Comparison of ENCODE assay signal across 17 cellular contexts in the genomic region with DNA sequence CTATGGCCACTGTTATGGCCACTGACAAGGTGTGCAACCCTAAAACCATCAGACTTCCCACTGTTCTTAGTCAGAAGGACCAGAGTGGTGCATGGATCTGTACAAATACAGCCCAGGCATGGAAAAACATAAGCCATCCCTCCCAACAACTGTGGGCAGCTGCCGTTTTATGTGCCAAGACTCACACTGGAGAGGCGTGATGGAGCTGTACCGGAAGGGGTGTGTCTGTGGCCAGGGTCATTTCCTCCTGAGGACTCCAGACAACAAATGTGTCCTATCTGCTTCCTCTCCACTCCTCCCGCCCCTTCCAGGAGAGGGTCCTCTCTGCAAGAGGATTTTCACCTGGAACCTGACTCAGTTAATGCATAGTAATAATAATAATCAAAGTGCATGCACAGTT. TPM values are rescaled to one million over a fixed set of nuclear protein-coding genes. Genes with fewer than 3 reads are reported as not detected.
DNase-seq lines count a peak whose midpoint lies in the region; ATAC-seq, FAIRE-seq and TF ChIP-seq lines count a peak whose summit lies in the region.
"Had no signal": no experiment of that assay in that cellular context is flagged by ENCODE, and none has a peak within 500 bp of the region (broad histone marks: within the 10 kb centered on the region; RNA-seq: fewer than 3 reads in every experiment).

No MANE protein-coding gene starts in this region.

- no peaks in the 10 kb centered on the region for H3K23me2 ChIP-seq in H1 (ENCODE audit: low read depth, low read length)

- H3K79me1 ChIP-seq in H1 (ENCODE audit: low read depth, low read length), result no peaks in the 10 kb centered on the region

- ATAC-seq in T-cell (replicated peaks in 1 of 4) (peak in 2 of 4 experiments; percentile 53 to 57), omental fat pad (ENCODE audit: low FRiP score) (no peak), GM18858 (IDR thresholded peaks at IDR 0.05; ENCODE audit: unreplicated experiment) (no peak)
- ATAC-seq in naive thymus-derived CD4-positive, alpha-beta T cell, result peak; percentile 57

- H3K9me3 ChIP-seq in H1 (ENCODE audit: insufficient read depth in 2 of 2, low read depth in 1 of 2, low read length in 1 of 2), result no peaks in the 10 kb centered on the region
- H3K9me3 ChIP-seq in naive thymus-derived CD4-positive, alpha-beta T cell (ENCODE audit: control insufficient read depth in 2 of 3, low read length in 3 of 3), result no peaks in the 10 kb centered on the region
- H3K9me3 ChIP-seq in tibial nerve, result no peaks in the 10 kb centered on the region
- H3K9me3 ChIP-seq: ascending aorta, thyroid gland had no signal

- no peak overlapping the region for H2BK15ac ChIP-seq in H1 (ENCODE audit: low read length)

- no peaks in the 10 kb centered on the region for H4K20me1 ChIP-seq in H1 (replicated peaks in 1 of 2; ENCODE audit: control insufficient read depth in 1 of 2, insufficient read depth in 2 of 2, low read length in 2 of 2)

- H4K5ac ChIP-seq in H1 (ENCODE audit: insufficient read length, low read depth, low read length), result no peak overlapping the region

- 0 out of 2 replicates have a peak overlapping the region, but pooled peaks have one; percentile 40 for H3K18ac ChIP-seq in H1 (ENCODE audit: extremely low read depth, low read length)

- no peak overlapping the region for H2BK120ac ChIP-seq in H1 (replicated peaks; ENCODE audit: low read depth, low read length)

- peaks cover 3% of the 10 kb centered on the region for H3K36me3 Mint-ChIP-seq in T-cell
- peaks cover 0 to 22% (median 0%) of the 10 kb centered on the region in 5 donors for H3K36me3 Mint-ChIP-seq in naive thymus-derived CD4-positive, alpha-beta T cell

- TF ChIP-seq CTCF in H1 (IDR thresholded peaks at IDR 0.05; ENCODE audit: control extremely low read depth in 1 of 3, insufficient read depth in 1 of 3, low read depth in 1 of 3, low read length in 3 of 3) (no peak), tibial nerve (IDR thresholded peaks at IDR 0.05) (no peak), omental fat pad (IDR thresholded peaks at IDR 0.05) (no peak)

- CTCF ChIA-PET in T-cell (lab: Charles Lee) (no interaction called here), H1 (lab: Charles Lee; ENCODE audit: partially characterized antibody) (interaction anchor here (0.6 to 3.1 kb wide), 5 partner anchors 10 to 207 kb away, joined by 3 to 15 read pairs (median 3); no protein-coding TSS in a partner anchor)
- CTCF ChIA-PET in naive thymus-derived CD4-positive, alpha-beta T cell (lab: Charles Lee), result interaction anchor here (0.6 to 0.9 kb wide), 2 partner anchors 10 to 21 kb away, joined by 3 read pairs; no protein-coding TSS in a partner anchor

- no peak overlapping the region for H3K23ac ChIP-seq in H1 (ENCODE audit: insufficient read length)

- peak overlapping the region; percentile 51 to 52 for H3K27ac Mint-ChIP-seq in T-cell
- H3K27ac Mint-ChIP-seq in naive thymus-derived CD4-positive, alpha-beta T cell, result no peak overlapping the region

- H2AK5ac ChIP-seq in H1 (ENCODE audit: low read depth, low read length), result no peak overlapping the region

- intact Hi-C loops in naive thymus-derived CD4-positive, alpha-beta T cell (cut with micrococcal nuclease), result no loop called here

- H3K9me3 Mint-ChIP-seq in T-cell, result peaks cover 0 to 4% (median 3%) of the 10 kb centered on the region in 3 donors
- H3K9me3 Mint-ChIP-seq in naive thymus-derived CD4-positive, alpha-beta T cell, result peaks cover 0 to 11% (median 0%) of the 10 kb centered on the region in 11 donors

- H2BK5ac ChIP-seq in H1 (ENCODE audit: low read depth, low read length), result no peak overlapping the region

- no peak overlapping the region for H2AFZ ChIP-seq in H1 (ENCODE audit: low read length)
- H2AFZ ChIP-seq: GM23248 had no signal

- H3K27ac ChIP-seq in H1 (ENCODE audit: low read depth, low read length), result no peak overlapping the region
- H3K27ac ChIP-seq in naive thymus-derived CD4-positive, alpha-beta T cell (ENCODE audit: low read depth, low read length), result no peak overlapping the region
- no peak overlapping the region for H3K27ac ChIP-seq in tibial nerve
- H3K27ac ChIP-seq: ascending aorta, GM23248, thyroid gland had no signal

- POLR2A ChIA-PET in T-cell (lab: Charles Lee), result interaction anchor here (0.6 to 0.7 kb wide), 2 partner anchors 65 to 510 kb away, joined by 4 to 6 read pairs; no protein-coding TSS in a partner anchor
- POLR2A ChIA-PET in H1 (lab: Charles Lee; ENCODE audit: partially characterized antibody), result no interaction called here
- POLR2A ChIA-PET in naive thymus-derived CD4-positive, alpha-beta T cell (lab: Charles Lee), result interaction anchor here (0.6 kb wide), 1 partner anchor 672 kb away, joined by 3 read pairs; no protein-coding TSS in a partner anchor

- TF ChIP-seq RAD21 in H1 (IDR thresholded peaks at IDR 0.05 in 1 of 2, conservative IDR thresholded peaks at IDR 0.05 in 1 of 2; ENCODE audit: low read depth in 2 of 2, low read length in 2 of 2), result no peak

- DNase-seq in NOMO-1 treated with DMSO at 0.1 percent for 48 hours (lab: John Stamatoyannopoulos, UW; ENCODE audit: unreplicated experiment) (peak; percentile 14), NOMO-1 treated with dmso at 0.1 percent for 144 hours (lab: John Stamatoyannopoulos, UW; ENCODE audit: unreplicated experiment) (no peak), T-cell (peak in 6 of 34 experiments; percentile 8 to 30 (median 24)), H1 (ENCODE audit: low read depth in 1 of 2, low spot score in 2 of 2) (no peak), tibial nerve (ENCODE audit: low spot score in 2 of 2) (no peak), omental fat pad (ENCODE audit: low spot score) (no peak)
- no peak for DNase-seq in naive thymus-derived CD4-positive, alpha-beta T cell
- DNase-seq: GM23248; NCI-H2029 treated with DMSO at 0.1 percent for 48 hours; NK-92 treated with Interleukin-12 subunit alpha and Interleukin-12 subunit beta, amount 100 ng/mL, for 24 hours had no signal

- H3K27me3 Mint-ChIP-seq in T-cell, result no peaks in the 10 kb centered on the region
- H3K27me3 Mint-ChIP-seq in naive thymus-derived CD4-positive, alpha-beta T cell, result peaks cover 0 to 9% (median 0%) of the 10 kb centered on the region in 5 donors

- H3K4me3 Mint-ChIP-seq in T-cell, result peak overlapping the region in 1 of 3 donors; percentile 5
- peak overlapping the region in 1 of 10 donors; percentile 34 for H3K4me3 Mint-ChIP-seq in naive thymus-derived CD4-positive, alpha-beta T cell

- no peak overlapping the region for H2BK12ac ChIP-seq in H1 (ENCODE audit: low read depth, low read length)

- H4K8ac ChIP-seq in H1 (ENCODE audit: extremely low read depth, insufficient read depth, low read length), result no peak overlapping the region

- no peak overlapping the region for H4K91ac ChIP-seq in H1 (replicated peaks; ENCODE audit: insufficient read length, low read length)

- no peak for TF ChIP-seq POLR2A in H1 (IDR thresholded peaks at IDR 0.05; ENCODE audit: control extremely low read depth in 1 of 2, low read depth in 2 of 2, low read length in 2 of 2)
- TF ChIP-seq POLR2A in tibial nerve (IDR thresholded peaks at IDR 0.05), result no peak

- no peak overlapping the region for H3K9ac ChIP-seq in H1 (replicated peaks in 1 of 4; ENCODE audit: extremely low read depth in 1 of 4, low read depth in 3 of 4, low read length in 3 of 4)
- H3K9ac ChIP-seq: GM23248 had no signal

- H3K4me1 ChIP-seq in H1 (replicated peaks in 1 of 4; ENCODE audit: control insufficient read depth in 3 of 4, insufficient read depth in 4 of 4, low read length in 3 of 4) (peaks cover 0 to 6% (median 0%) of the 10 kb centered on the region in 4 experiments; a peak in 2 of 7 replicates), tibial nerve (no peaks in the 10 kb centered on the region)
- H3K4me1 ChIP-seq in naive thymus-derived CD4-positive, alpha-beta T cell (ENCODE audit: control insufficient read depth in 2 of 2, insufficient read depth in 2 of 2, low read length in 2 of 2), result peaks cover 26 to 28% of the 10 kb centered on the region in 2 donors

- H3K56ac ChIP-seq in H1 (replicated peaks; ENCODE audit: insufficient read length, low read depth, low read length), result no peak overlapping the region

- no peak overlapping the region for H3K4ac ChIP-seq in H1 (replicated peaks; ENCODE audit: insufficient read length, low read depth, low read length)

- no peak overlapping the region for H2BK20ac ChIP-seq in H1 (ENCODE audit: low read length)

- H3K27me3 ChIP-seq in H1 (replicated peaks in 1 of 4; ENCODE audit: control insufficient read depth in 3 of 4, extremely low read depth in 1 of 4, insufficient read depth in 3 of 4, low read length in 3 of 4) (no peaks in the 10 kb centered on the region), tibial nerve (peaks cover 0 to 4% of the 10 kb centered on the region in 2 donors)
- H3K27me3 ChIP-seq in naive thymus-derived CD4-positive, alpha-beta T cell (ENCODE audit: control insufficient read depth in 2 of 2, insufficient read depth in 2 of 2, low read length in 2 of 2), result no peaks in the 10 kb centered on the region
- H3K27me3 ChIP-seq: ascending aorta, thyroid gland had no signal

- FAIRE-seq in H1 (lab: Jason Lieb, UNC), result no peak
- FAIRE-seq: D721Med had no signal

- 92% methylated on average over 4 of the region's 4 CpGs; no CpG with 5 or more reads in 1 of the 2 experiments for WGBS in H1 (ENCODE audit: extremely low coverage in 1 of 2, insufficient coverage in 1 of 2, insufficient read length in 1 of 2, insufficient replicate concordance in 2 of 2, low coverage in 1 of 2, low lambda C conversion rate in 2 of 2, missing lambda C conversion rate in 1 of 2), 2 experiments
- WGBS in tibial nerve, 2 donors, result 52 to 56% methylated on average over 4 of the region's 4 CpGs

- no peak overlapping the region for H3K4me3 ChIP-seq in H1 (ENCODE audit: extremely low read depth in 1 of 4, insufficient read depth in 2 of 4, low read depth in 3 of 4, low read length in 4 of 4)
- H3K4me3 ChIP-seq in naive thymus-derived CD4-positive, alpha-beta T cell (ENCODE audit: low read length), result no peak overlapping the region
- H3K4me3 ChIP-seq in tibial nerve, result no peak overlapping the region
- H3K4me3 ChIP-seq: ascending aorta, GM23248, thyroid gland had no signal

- H3K14ac ChIP-seq in H1 (ENCODE audit: insufficient read length), result no peak overlapping the region

- TF ChIP-seq EP300 in H1 (IDR thresholded peaks at IDR 0.05; ENCODE audit: borderline replicate concordance in 1 of 2, low read depth in 2 of 2, low read length in 2 of 2) (no peak), tibial nerve (IDR thresholded peaks at IDR 0.05) (no peak)

- no peak overlapping the region for H3K4me2 ChIP-seq in H1 (ENCODE audit: insufficient read depth in 1 of 2, low read depth in 2 of 2, low read length in 2 of 2)

- peaks cover 48 to 70% (median 57%) of the 10 kb centered on the region in 3 donors for H3K4me1 Mint-ChIP-seq in T-cell
- H3K4me1 Mint-ChIP-seq in naive thymus-derived CD4-positive, alpha-beta T cell, result peaks cover 20 to 61% (median 51%) of the 10 kb centered on the region in 7 donors

- no peaks in the 10 kb centered on the region for H3K79me2 ChIP-seq in H1 (ENCODE audit: control insufficient read depth in 1 of 2, insufficient read depth in 2 of 2, low read length in 2 of 2)

- H3K36me3 ChIP-seq in H1 (ENCODE audit: control insufficient read depth in 2 of 4, insufficient read depth in 4 of 4, low read length in 3 of 4) (no peaks in the 10 kb centered on the region), tibial nerve (no peaks in the 10 kb centered on the region)
- no peaks in the 10 kb centered on the region for H3K36me3 ChIP-seq in naive thymus-derived CD4-positive, alpha-beta T cell (ENCODE audit: control insufficient read depth in 2 of 3, insufficient read depth in 3 of 3, low read length in 3 of 3)
- H3K36me3 ChIP-seq: ascending aorta, thyroid gland had no signal

RNA-seq across cellular contexts. Expression of gene KCNJ1, which starts 29.5 kb away (rescaled TPM):
- total RNA-seq in T-cell (not detected), tibial nerve (not detected), omental fat pad (under 1 TPM in 1 of 4 donors, not detected in 3; 0.96 TPM)
- total RNA-seq in H1 (2021; fragmentation: NEBNext Ultra II Directional; extraction: Animal tissue kit (Norgen Biotek cat#: 25700)), result 0.15 and 0.17 TPM in 2 replicates
- polyA plus RNA-seq in H1 (2011; rRNA removed), result 0.19 and 0.23 TPM in 2 replicates
- polyA plus RNA-seq in H1 (2011; cell fraction: cytosol; rRNA removed), result 0.14 TPM
- 0.14 TPM for polyA plus RNA-seq in H1 (2011; cell fraction: nucleus; rRNA removed)
- polyA plus RNA-seq in H1 (2012, experiment 1 of 2), result 0.17 to 0.64 TPM (median 0.23 TPM) in 4 replicates
- not detected for polyA plus RNA-seq in H1 (2012, experiment 2 of 2)
- polyA plus RNA-seq in H1 (2013, experiment 1 of 2), result 0.12 TPM
- polyA plus RNA-seq in H1 (2013, experiment 2 of 2), result 0.11 TPM
- 0.06 and 0.22 TPM in 2 replicates for polyA minus RNA-seq in H1 (2011; rRNA and poly(A)+ RNA removed)
- polyA minus RNA-seq in H1 (2011; cell fraction: cytosol; rRNA and poly(A)+ RNA removed), result not detected
- polyA minus RNA-seq in H1 (2011; cell fraction: nucleus; rRNA and poly(A)+ RNA removed), result 0.10 TPM
- total RNA-seq in naive thymus-derived CD4-positive, alpha-beta T cell, result not detected
- polyA plus RNA-seq in naive thymus-derived CD4-positive, alpha-beta T cell, result under 1 TPM; 0.12 to 0.22 TPM
- total RNA-seq: A172, ascending aorta, glomerular endothelial cell, GM23248, osteocyte had no signal
- polyA plus RNA-seq: GM23248 had no signal

RNA-seq across cellular contexts. Expression of gene KCNJ5, which starts 53.5 kb away (rescaled TPM):
- total RNA-seq in T-cell (under 1 TPM in 3 of 5 donors, not detected in 2; 0.07 to 0.13 (median 0.12) TPM), tibial nerve (1 to 10 TPM in 2 of 4 donors, under 1 TPM in 2; 0.30 to 1.2 (median 0.76) TPM), omental fat pad (10 to 100 TPM in 1 of 4 donors, 1 to 10 TPM in 3; 1.5 to 12.1 (median 3.0) TPM)
- total RNA-seq in H1 (2021; fragmentation: NEBNext Ultra II Directional; extraction: Animal tissue kit (Norgen Biotek cat#: 25700)), result not detected in 2 replicates
- 0.03 and 0.05 TPM in 2 replicates for polyA plus RNA-seq in H1 (2011; rRNA removed)
- polyA plus RNA-seq in H1 (2011; cell fraction: cytosol; rRNA removed), result 0.03 TPM
- polyA plus RNA-seq in H1 (2011; cell fraction: nucleus; rRNA removed), result 0.10 TPM
- polyA plus RNA-seq in H1 (2012, experiment 1 of 2), result 0.03 to 0.09 TPM in 2 of 4 replicates, not detected in the others
- not detected for polyA plus RNA-seq in H1 (2012, experiment 2 of 2)
- polyA plus RNA-seq in H1 (2013, experiment 1 of 2), result not detected
- polyA plus RNA-seq in H1 (2013, experiment 2 of 2), result not detected
- polyA minus RNA-seq in H1 (2011; rRNA and poly(A)+ RNA removed), result 0.13 TPM in 1 of 2 replicates, not detected in the other
- polyA minus RNA-seq in H1 (2011; cell fraction: cytosol; rRNA and poly(A)+ RNA removed), result 0.22 TPM
- not detected for polyA minus RNA-seq in H1 (2011; cell fraction: nucleus; rRNA and poly(A)+ RNA removed)
- under 1 TPM in 3 of 5 experiments, not detected in 2; 0.11 to 0.24 (median 0.17) TPM for total RNA-seq in naive thymus-derived CD4-positive, alpha-beta T cell
- polyA plus RNA-seq in naive thymus-derived CD4-positive, alpha-beta T cell, result not detected
- total RNA-seq: osteocyte had no signal
- polyA plus RNA-seq: GM23248 had no signal

Comparison
In these comparisons a context has a peak if more than half of its experiments do, and no peak if none do; other contexts are left out.
1. H3K27ac Mint-ChIP-seq: peak in T-cell (2 of 2); none in naive thymus-derived CD4-positive, alpha-beta T cell (0 of 9).
2. CTCF ChIA-PET loops: an anchor here in H1 (0.6 to 3.1 kb wide) and naive thymus-derived CD4-positive, alpha-beta T cell (0.6 to 0.9 kb wide); none called in T-cell.